ENCODE assay signal across 1 cellular context in the genomic region with DNA sequence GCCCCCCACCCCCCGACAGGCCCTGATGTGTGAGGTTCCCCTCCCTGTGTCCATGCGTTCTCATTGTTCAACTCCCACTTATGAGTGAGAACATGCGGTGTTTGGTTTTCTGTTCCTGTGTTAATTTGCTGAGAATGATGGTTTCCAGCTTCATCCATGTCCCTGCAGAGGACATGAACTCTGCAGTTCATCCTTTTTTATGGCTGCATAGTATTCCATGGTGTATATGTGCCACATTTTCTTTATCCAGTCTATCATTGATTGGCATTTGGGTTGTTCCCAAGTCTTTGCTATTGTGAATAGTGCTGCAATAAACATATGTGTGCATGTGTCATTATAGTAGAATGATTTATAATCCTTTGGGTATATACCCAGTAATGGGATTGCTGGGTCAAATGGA. TPM values are rescaled to one million over a fixed set of nuclear protein-coding genes. Genes with fewer than 3 reads are reported as not detected.
"Had no signal": no experiment of that assay in that cellular context is flagged by ENCODE, and none has a peak within 500 bp of the region (broad histone marks: within the 10 kb centered on the region; RNA-seq: fewer than 3 reads in every experiment).

No MANE protein-coding gene starts in this region.

RNA-seq across cellular contexts. Expression of gene STARD8, which starts 32.7 kb away (rescaled TPM):
- polyA plus RNA-seq: naive thymus-derived CD8-positive, alpha-beta T cell had no signal
